ENCODE assay signal across 1 cellular context in genomic region chr6:12009180-12009748, GRCh38.
TF ChIP-seq lines count a peak whose summit lies in the region.

No MANE protein-coding gene starts in this region.

TF ChIP-seq in HEK293, 187 proteins besides CTCF, POLR2A, EP300 and RAD21 (continued from another document):
- no peak for TF ChIP-seq TSHZ1 (tag by site-specific recombination; IDR thresholded peaks at IDR 0.05; ENCODE audit: borderline replicate concordance)
- TF ChIP-seq ZNF423 (tag by site-specific recombination; IDR thresholded peaks at IDR 0.05) = no peak
